Comparison of ENCODE assay signal across 1 cellular context in the genomic region with DNA sequence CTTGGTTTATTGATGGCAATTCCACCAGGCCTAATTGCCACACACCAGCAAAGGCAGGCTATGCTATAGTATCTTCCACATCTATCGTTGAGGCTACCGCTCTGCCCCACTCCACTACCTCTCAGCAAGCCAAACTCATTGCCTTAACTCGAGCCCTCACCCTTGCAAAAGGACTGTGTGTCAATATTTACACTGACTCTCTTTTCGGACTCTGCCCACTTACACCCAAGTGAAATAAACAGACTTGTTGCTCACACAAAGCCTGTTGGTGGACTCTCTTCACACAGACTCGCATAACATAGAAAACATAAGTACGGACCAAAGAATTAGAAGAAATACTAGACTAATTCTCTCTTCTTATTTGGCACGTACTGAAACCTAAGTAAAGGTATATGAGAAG.
TF ChIP-seq lines count a peak whose summit lies in the region.

No MANE protein-coding gene starts in this region.

TF ChIP-seq in HepG2, 621 proteins besides CTCF, POLR2A, EP300 and RAD21 (continued from another document and continues in another):
- TF ChIP-seq, protein P1, sequence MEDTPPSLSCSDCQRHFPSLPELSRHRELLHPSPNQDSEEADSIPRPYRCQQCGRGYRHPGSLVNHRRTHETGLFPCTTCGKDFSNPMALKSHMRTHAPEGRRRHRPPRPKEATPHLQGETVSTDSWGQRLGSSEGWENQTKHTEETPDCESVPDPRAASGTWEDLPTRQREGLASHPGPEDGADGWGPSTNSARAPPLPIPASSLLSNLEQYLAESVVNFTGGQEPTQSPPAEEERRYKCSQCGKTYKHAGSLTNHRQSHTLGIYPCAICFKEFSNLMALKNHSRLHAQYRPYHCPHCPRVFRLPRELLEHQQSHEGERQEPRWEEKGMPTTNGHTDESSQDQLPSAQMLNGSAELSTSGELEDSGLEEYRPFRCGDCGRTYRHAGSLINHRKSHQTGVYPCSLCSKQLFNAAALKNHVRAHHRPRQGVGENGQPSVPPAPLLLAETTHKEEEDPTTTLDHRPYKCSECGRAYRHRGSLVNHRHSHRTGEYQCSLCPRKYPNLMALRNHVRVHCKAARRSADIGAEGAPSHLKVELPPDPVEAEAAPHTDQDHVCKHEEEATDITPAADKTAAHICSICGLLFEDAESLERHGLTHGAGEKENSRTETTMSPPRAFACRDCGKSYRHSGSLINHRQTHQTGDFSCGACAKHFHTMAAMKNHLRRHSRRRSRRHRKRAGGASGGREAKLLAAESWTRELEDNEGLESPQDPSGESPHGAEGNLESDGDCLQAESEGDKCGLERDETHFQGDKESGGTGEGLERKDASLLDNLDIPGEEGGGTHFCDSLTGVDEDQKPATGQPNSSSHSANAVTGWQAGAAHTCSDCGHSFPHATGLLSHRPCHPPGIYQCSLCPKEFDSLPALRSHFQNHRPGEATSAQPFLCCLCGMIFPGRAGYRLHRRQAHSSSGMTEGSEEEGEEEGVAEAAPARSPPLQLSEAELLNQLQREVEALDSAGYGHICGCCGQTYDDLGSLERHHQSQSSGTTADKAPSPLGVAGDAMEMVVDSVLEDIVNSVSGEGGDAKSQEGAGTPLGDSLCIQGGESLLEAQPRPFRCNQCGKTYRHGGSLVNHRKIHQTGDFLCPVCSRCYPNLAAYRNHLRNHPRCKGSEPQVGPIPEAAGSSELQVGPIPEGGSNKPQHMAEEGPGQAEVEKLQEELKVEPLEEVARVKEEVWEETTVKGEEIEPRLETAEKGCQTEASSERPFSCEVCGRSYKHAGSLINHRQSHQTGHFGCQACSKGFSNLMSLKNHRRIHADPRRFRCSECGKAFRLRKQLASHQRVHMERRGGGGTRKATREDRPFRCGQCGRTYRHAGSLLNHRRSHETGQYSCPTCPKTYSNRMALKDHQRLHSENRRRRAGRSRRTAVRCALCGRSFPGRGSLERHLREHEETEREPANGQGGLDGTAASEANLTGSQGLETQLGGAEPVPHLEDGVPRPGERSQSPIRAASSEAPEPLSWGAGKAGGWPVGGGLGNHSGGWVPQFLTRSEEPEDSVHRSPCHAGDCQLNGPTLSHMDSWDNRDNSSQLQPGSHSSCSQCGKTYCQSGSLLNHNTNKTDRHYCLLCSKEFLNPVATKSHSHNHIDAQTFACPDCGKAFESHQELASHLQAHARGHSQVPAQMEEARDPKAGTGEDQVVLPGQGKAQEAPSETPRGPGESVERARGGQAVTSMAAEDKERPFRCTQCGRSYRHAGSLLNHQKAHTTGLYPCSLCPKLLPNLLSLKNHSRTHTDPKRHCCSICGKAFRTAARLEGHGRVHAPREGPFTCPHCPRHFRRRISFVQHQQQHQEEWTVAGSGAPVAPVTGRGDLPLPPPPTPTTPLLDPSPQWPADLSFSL (CRISPR knock-in tag; IDR thresholded peaks at IDR 0.05) = peak; percentile 29; the same call in 1 of the 2 replicates
- TF ChIP-seq ZNF589 (CRISPR knock-in tag; conservative IDR thresholded peaks at IDR 0.05) (0 out of 2 replicates have a peak, but pooled peaks have one; percentile 51), ZSCAN21 (CRISPR knock-in tag; IDR thresholded peaks at IDR 0.05; ENCODE audit: borderline replicate concordance) (peak; percentile 60; the same call in 1 of the 2 replicates), THAP11 (CRISPR knock-in tag; IDR thresholded peaks at IDR 0.05) (peak; percentile 59; the same call in 1 of the 2 replicates), ZFX (CRISPR knock-in tag; IDR thresholded peaks at IDR 0.05; ENCODE audit: low read depth) (peak; percentile 71), ZNF331 (CRISPR knock-in tag; IDR thresholded peaks at IDR 0.05) (peak; percentile 96), ZNF232 (CRISPR knock-in tag; IDR thresholded peaks at IDR 0.05; ENCODE audit: borderline replicate concordance) (peak; percentile 50; the same call in 1 of the 2 replicates), PHF21A (CRISPR knock-in tag; IDR thresholded peaks at IDR 0.05) (peak; percentile 83), ZFP36L1 (CRISPR knock-in tag; IDR thresholded peaks at IDR 0.05) (0 out of 2 replicates have a peak, but pooled peaks have one; percentile 44), ZFP90 (CRISPR knock-in tag; IDR thresholded peaks at IDR 0.05; ENCODE audit: borderline replicate concordance) (0 out of 2 replicates have a peak, but pooled peaks have one; percentile 66), POLR2G (IDR thresholded peaks at IDR 0.05; ENCODE audit: low read depth, low read length) (peak; percentile 49; the same call in 1 of the 2 replicates), YEATS4 (CRISPR knock-in tag; IDR thresholded peaks at IDR 0.05; ENCODE audit: borderline replicate concordance) (peak; percentile 80; the same call in 1 of the 2 replicates), HMG20B (CRISPR knock-in tag; conservative IDR thresholded peaks at IDR 0.05) (peak; percentile 77), TRIM24 (CRISPR knock-in tag; IDR thresholded peaks at IDR 0.05) (0 out of 2 replicates have a peak, but pooled peaks have one; percentile 40), ISL2 (CRISPR knock-in tag; IDR thresholded peaks at IDR 0.05) (peak; percentile 85), HDAC1 (CRISPR knock-in tag; IDR thresholded peaks at IDR 0.05) (peak; percentile 88), CBFB (CRISPR knock-in tag; IDR thresholded peaks at IDR 0.05) (0 out of 2 replicates have a peak, but pooled peaks have one; percentile 29), ZNF3 (CRISPR knock-in tag; IDR thresholded peaks at IDR 0.05) (peak; percentile 56; the same call in 1 of the 2 replicates), KDM2A (CRISPR knock-in tag; IDR thresholded peaks at IDR 0.05; ENCODE audit: borderline replicate concordance, low read depth) (0 out of 2 replicates have a peak, but pooled peaks have one; percentile 34), SOX5 (CRISPR knock-in tag; IDR thresholded peaks at IDR 0.05; ENCODE audit: borderline replicate concordance) (peak; percentile 90; the same call in 1 of the 2 replicates), ZBTB7B (CRISPR knock-in tag; IDR thresholded peaks at IDR 0.05) (peak; percentile 40; the same call in 1 of the 2 replicates), SKI (IDR thresholded peaks at IDR 0.05; ENCODE audit: partially characterized antibody) (peak; percentile 84), HOXA5 (CRISPR knock-in tag; IDR thresholded peaks at IDR 0.05) (0 out of 2 replicates have a peak, but pooled peaks have one; percentile 50), LCORL (IDR thresholded peaks at IDR 0.05) (peak; percentile 72; the same call in 1 of the 2 replicates), LCORL (CRISPR knock-in tag; IDR thresholded peaks at IDR 0.05) (peak; percentile 92), ZNF746 (CRISPR knock-in tag; IDR thresholded peaks at IDR 0.05) (peak; percentile 86; the same call in 1 of the 2 replicates), FOXA3 (CRISPR knock-in tag; IDR thresholded peaks at IDR 0.05) (peak; percentile 100), KLF11 (CRISPR knock-in tag; IDR thresholded peaks at IDR 0.05) (0 out of 2 replicates have a peak, but pooled peaks have one; percentile 8)
- TF ChIP-seq, protein P2, sequence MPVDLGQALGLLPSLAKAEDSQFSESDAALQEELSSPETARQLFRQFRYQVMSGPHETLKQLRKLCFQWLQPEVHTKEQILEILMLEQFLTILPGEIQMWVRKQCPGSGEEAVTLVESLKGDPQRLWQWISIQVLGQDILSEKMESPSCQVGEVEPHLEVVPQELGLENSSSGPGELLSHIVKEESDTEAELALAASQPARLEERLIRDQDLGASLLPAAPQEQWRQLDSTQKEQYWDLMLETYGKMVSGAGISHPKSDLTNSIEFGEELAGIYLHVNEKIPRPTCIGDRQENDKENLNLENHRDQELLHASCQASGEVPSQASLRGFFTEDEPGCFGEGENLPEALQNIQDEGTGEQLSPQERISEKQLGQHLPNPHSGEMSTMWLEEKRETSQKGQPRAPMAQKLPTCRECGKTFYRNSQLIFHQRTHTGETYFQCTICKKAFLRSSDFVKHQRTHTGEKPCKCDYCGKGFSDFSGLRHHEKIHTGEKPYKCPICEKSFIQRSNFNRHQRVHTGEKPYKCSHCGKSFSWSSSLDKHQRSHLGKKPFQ (CRISPR knock-in tag; IDR thresholded peaks at IDR 0.05; ENCODE audit: insufficient replicate concordance) = peak; percentile 93
- TF ChIP-seq, protein P3, sequence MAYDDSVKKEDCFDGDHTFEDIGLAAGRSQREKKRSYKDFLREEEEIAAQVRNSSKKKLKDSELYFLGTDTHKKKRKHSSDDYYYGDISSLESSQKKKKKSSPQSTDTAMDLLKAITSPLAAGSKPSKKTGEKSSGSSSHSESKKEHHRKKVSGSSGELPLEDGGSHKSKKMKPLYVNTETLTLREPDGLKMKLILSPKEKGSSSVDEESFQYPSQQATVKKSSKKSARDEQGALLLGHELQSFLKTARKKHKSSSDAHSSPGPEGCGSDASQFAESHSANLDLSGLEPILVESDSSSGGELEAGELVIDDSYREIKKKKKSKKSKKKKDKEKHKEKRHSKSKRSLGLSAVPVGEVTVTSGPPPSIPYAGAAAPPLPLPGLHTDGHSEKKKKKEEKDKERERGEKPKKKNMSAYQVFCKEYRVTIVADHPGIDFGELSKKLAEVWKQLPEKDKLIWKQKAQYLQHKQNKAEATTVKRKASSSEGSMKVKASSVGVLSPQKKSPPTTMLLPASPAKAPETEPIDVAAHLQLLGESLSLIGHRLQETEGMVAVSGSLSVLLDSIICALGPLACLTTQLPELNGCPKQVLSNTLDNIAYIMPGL (CRISPR knock-in tag; IDR thresholded peaks at IDR 0.05; ENCODE audit: borderline replicate concordance in 1 of 2, low read depth in 1 of 2) = peak; percentile 31 to 77; a peak in 2 of 4 replicates
- TF ChIP-seq, protein P4, sequence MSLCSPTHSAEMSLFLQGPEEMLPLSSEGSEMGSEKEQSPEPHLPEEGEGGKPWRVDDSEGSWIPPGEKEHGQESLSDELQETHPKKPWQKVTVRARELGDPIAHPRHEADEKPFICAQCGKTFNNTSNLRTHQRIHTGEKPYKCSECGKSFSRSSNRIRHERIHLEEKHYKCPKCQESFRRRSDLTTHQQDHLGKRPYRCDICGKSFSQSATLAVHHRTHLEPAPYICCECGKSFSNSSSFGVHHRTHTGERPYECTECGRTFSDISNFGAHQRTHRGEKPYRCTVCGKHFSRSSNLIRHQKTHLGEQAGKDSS (CRISPR knock-in tag; IDR thresholded peaks at IDR 0.05; ENCODE audit: borderline replicate concordance, low read depth) = peak; percentile 78; the same call in 1 of the 2 replicates
- TF ChIP-seq, protein P5, sequence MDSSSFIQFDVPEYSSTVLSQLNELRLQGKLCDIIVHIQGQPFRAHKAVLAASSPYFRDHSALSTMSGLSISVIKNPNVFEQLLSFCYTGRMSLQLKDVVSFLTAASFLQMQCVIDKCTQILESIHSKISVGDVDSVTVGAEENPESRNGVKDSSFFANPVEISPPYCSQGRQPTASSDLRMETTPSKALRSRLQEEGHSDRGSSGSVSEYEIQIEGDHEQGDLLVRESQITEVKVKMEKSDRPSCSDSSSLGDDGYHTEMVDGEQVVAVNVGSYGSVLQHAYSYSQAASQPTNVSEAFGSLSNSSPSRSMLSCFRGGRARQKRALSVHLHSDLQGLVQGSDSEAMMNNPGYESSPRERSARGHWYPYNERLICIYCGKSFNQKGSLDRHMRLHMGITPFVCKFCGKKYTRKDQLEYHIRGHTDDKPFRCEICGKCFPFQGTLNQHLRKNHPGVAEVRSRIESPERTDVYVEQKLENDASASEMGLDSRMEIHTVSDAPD (CRISPR knock-in tag; IDR thresholded peaks at IDR 0.05) = peak; percentile 85; the same call in 1 of the 2 replicates
- TF ChIP-seq, protein P6, sequence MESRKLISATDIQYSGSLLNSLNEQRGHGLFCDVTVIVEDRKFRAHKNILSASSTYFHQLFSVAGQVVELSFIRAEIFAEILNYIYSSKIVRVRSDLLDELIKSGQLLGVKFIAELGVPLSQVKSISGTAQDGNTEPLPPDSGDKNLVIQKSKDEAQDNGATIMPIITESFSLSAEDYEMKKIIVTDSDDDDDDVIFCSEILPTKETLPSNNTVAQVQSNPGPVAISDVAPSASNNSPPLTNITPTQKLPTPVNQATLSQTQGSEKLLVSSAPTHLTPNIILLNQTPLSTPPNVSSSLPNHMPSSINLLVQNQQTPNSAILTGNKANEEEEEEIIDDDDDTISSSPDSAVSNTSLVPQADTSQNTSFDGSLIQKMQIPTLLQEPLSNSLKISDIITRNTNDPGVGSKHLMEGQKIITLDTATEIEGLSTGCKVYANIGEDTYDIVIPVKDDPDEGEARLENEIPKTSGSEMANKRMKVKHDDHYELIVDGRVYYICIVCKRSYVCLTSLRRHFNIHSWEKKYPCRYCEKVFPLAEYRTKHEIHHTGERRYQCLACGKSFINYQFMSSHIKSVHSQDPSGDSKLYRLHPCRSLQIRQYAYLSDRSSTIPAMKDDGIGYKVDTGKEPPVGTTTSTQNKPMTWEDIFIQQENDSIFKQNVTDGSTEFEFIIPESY (CRISPR knock-in tag; IDR thresholded peaks at IDR 0.05) = peak; percentile 61
- TF ChIP-seq, protein P7, sequence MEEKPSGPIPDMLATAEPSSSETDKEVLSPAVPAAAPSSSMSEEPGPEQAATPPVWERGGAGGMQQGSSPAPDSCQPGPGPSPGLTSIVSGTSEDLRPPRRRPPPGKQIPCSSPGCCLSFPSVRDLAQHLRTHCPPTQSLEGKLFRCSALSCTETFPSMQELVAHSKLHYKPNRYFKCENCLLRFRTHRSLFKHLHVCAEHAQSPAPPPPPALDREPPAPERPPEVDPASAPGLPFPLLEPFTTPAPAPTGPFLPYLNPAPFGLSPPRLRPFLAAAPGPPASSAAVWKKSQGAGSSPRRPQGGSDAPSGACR (CRISPR knock-in tag; IDR thresholded peaks at IDR 0.05) = peak; percentile 61; the same call in 1 of the 2 replicates
- TF ChIP-seq, protein P8, sequence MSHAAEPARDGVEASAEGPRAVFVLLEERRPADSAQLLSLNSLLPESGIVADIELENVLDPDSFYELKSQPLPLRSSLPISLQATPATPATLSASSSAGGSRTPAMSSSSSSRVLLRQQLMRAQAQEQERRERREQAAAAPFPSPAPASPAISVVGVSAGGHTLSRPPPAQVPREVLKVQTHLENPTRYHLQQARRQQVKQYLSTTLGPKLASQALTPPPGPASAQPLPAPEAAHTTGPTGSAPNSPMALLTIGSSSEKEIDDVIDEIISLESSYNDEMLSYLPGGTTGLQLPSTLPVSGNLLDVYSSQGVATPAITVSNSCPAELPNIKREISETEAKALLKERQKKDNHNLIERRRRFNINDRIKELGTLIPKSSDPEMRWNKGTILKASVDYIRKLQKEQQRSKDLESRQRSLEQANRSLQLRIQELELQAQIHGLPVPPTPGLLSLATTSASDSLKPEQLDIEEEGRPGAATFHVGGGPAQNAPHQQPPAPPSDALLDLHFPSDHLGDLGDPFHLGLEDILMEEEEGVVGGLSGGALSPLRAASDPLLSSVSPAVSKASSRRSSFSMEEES (CRISPR knock-in tag; IDR thresholded peaks at IDR 0.05) = peak; percentile 56; the same call in 1 of the 2 replicates
- TF ChIP-seq, protein P9, sequence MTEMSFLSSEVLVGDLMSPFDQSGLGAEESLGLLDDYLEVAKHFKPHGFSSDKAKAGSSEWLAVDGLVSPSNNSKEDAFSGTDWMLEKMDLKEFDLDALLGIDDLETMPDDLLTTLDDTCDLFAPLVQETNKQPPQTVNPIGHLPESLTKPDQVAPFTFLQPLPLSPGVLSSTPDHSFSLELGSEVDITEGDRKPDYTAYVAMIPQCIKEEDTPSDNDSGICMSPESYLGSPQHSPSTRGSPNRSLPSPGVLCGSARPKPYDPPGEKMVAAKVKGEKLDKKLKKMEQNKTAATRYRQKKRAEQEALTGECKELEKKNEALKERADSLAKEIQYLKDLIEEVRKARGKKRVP (CRISPR knock-in tag; IDR thresholded peaks at IDR 0.05) = peak in 1 of 2 experiments; percentile 79; a peak in 2 of 4 replicates
- TF ChIP-seq, protein P10, sequence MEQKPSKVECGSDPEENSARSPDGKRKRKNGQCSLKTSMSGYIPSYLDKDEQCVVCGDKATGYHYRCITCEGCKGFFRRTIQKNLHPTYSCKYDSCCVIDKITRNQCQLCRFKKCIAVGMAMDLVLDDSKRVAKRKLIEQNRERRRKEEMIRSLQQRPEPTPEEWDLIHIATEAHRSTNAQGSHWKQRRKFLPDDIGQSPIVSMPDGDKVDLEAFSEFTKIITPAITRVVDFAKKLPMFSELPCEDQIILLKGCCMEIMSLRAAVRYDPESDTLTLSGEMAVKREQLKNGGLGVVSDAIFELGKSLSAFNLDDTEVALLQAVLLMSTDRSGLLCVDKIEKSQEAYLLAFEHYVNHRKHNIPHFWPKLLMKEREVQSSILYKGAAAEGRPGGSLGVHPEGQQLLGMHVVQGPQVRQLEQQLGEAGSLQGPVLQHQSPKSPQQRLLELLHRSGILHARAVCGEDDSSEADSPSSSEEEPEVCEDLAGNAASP (CRISPR knock-in tag; IDR thresholded peaks at IDR 0.05; ENCODE audit: borderline replicate concordance) = peak; percentile 92; the same call in 1 of the 2 replicates
